ENCODE assay signal across 1 cellular context in the genomic region with DNA sequence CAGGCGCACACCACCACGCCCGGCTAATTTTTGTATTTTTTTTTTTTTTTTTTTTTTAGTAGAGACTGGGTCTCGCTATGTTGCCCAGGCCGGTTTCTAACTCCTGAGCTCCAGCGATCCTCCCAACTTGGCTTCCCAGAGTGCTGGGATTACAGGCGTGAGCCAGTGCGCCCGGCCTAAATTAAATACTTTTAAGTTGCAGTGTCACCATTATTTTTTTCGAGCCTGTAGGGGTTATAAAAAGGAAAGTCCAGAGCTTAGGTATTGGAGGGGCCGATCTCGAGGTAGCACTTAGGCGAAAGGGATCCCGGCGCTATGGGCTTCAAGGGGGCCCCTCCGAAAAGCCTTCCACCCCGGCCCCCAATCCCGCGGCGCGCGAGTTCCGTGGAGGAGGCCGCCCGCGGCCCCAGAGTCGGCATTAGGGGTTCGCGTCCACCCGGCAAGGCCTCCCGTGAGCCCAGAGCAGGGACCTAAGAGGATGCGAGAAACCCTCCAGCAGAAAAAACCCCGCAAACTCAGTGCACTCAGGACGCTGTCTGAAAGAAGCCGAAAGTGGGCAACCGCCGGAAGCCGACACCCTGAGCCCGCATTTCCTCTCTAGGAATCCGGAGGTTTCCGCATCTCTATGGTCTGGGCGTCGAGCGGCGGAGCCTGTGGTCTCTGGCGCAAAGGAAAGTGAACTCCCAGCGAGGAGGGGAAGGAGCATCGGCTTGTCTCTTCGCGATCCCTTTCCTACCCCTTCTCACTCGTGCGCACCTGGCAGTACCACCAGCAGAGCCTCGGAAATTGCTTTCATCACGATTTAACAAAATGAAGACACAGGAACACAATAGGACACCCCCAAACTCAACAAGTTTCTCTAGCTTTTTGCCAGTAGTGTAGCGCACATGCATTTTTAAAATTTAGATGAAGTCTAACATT.
TF ChIP-seq lines count a peak whose summit lies in the region.

No MANE protein-coding gene starts in this region.

TF ChIP-seq in K562, 482 proteins besides CTCF, POLR2A, EP300 and RAD21 (continued from another document):
- TF ChIP-seq CHD7 (IDR thresholded peaks at IDR 0.05; ENCODE audit: low read depth, low read length) (no peak), TCF15 (CRISPR knock-in tag; IDR thresholded peaks at IDR 0.05) (no peak), ETV1 (tag; conservative IDR thresholded peaks at IDR 0.05; ENCODE audit: low read depth) (peak; percentile 87), FOXM1 (IDR thresholded peaks at IDR 0.05; ENCODE audit: low read depth) (peak; percentile 42), FOXM1 (CRISPR knock-in tag; IDR thresholded peaks at IDR 0.05; ENCODE audit: low read depth) (no peak), MLLT1 (IDR thresholded peaks at IDR 0.05) (peak in 1 of 2 experiments; percentile 42; a peak in 1 of 4 replicates), GATAD2A (IDR thresholded peaks at IDR 0.05) (no peak), ZNF133 (CRISPR knock-in tag; IDR thresholded peaks at IDR 0.05) (no peak), PHF20 (IDR thresholded peaks at IDR 0.05; ENCODE audit: partially characterized antibody) (peak; percentile 92), ZNF217 (CRISPR knock-in tag; IDR thresholded peaks at IDR 0.05) (no peak), DNMT1 (IDR thresholded peaks at IDR 0.05) (no peak), ZNF655 (CRISPR knock-in tag; IDR thresholded peaks at IDR 0.05) (no peak), PKNOX1 (IDR thresholded peaks at IDR 0.05) (peak; percentile 7; the same call in 1 of the 2 replicates), TRIM28 (IDR thresholded peaks at IDR 0.05) (no peak; the same call in 1 of the 2 replicates), HDAC2 (IDR thresholded peaks at IDR 0.05) (peak; percentile 59; the same call in 1 of the 2 replicates), EP400 (IDR thresholded peaks at IDR 0.05) (peak; percentile 83), PRMT5 (CRISPR knock-in tag; IDR thresholded peaks at IDR 0.05) (no peak), ZNF311 (CRISPR knock-in tag; IDR thresholded peaks at IDR 0.05) (no peak), DIDO1 (tag; IDR thresholded peaks at IDR 0.05; ENCODE audit: low read depth) (peak; percentile 94), IRF1 (CRISPR knock-in tag; IDR thresholded peaks at IDR 0.05; ENCODE audit: borderline replicate concordance) (no peak), CHAMP1 (IDR thresholded peaks at IDR 0.05) (peak; percentile 73; the same call in 1 of the 2 replicates), ESRRA (IDR thresholded peaks at IDR 0.05; ENCODE audit: borderline replicate concordance, low read depth) (peak; percentile 68)
- TF ChIP-seq, protein P1, sequence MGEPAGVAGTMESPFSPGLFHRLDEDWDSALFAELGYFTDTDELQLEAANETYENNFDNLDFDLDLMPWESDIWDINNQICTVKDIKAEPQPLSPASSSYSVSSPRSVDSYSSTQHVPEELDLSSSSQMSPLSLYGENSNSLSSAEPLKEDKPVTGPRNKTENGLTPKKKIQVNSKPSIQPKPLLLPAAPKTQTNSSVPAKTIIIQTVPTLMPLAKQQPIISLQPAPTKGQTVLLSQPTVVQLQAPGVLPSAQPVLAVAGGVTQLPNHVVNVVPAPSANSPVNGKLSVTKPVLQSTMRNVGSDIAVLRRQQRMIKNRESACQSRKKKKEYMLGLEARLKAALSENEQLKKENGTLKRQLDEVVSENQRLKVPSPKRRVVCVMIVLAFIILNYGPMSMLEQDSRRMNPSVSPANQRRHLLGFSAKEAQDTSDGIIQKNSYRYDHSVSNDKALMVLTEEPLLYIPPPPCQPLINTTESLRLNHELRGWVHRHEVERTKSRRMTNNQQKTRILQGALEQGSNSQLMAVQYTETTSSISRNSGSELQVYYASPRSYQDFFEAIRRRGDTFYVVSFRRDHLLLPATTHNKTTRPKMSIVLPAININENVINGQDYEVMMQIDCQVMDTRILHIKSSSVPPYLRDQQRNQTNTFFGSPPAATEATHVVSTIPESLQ (CRISPR knock-in tag; IDR thresholded peaks at IDR 0.05) = 0 out of 2 replicates have a peak, but pooled peaks have one; percentile 23
- TF ChIP-seq, protein P2, sequence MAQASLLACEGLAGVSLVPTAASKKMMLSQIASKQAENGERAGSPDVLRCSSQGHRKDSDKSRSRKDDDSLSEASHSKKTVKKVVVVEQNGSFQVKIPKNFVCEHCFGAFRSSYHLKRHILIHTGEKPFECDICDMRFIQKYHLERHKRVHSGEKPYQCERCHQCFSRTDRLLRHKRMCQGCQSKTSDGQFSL (CRISPR knock-in tag; IDR thresholded peaks at IDR 0.05) = peak; percentile 46; the same call in 1 of the 2 replicates
- TF ChIP-seq, protein P2 (tag; IDR thresholded peaks at IDR 0.05) = peak in 1 of 2 experiments; percentile 93; a peak in 2 of 4 replicates
